Comparison of ENCODE assay signal across 8 cellular contexts in genomic region chr11:18321991-18322711, GRCh38. TPM values are rescaled to one million over a fixed set of nuclear protein-coding genes. Genes with fewer than 3 reads are reported as not detected.
DNase-seq lines count a peak whose midpoint lies in the region; ATAC-seq, FAIRE-seq and TF ChIP-seq lines count a peak whose summit lies in the region.

Gene GTF2H1 (plus strand): TSS chr11:18322567. CDS start chr11:18333075, 10,508 bp downstream.
Gene HPS5 (minus strand): TSS chr11:18322140. CDS start chr11:18317858, 4,282 bp downstream.

- H3K4me3 ChIP-seq in adrenal gland (peak within 1 kb of the TSS; percentile 64 to 89 (median 84)), heart left ventricle (peak within 1 kb of the TSS; percentile 52 to 93 (median 82)), upper lobe of left lung (peak within 1 kb of the TSS; percentile 63 to 93 (median 70))

- H3K27me3 ChIP-seq in adrenal gland (no peaks in the 10 kb centered on the region), heart left ventricle (no peaks in the 10 kb centered on the region), upper lobe of left lung (no peaks in the 10 kb centered on the region)

- CTCF ChIA-PET in T-cell (lab: Charles Lee) = interaction anchor here (0.5 to 2.2 kb wide), 8 partner anchors 12 to 399 kb away, joined by 3 to 10 read pairs (median 4); no protein-coding TSS in a partner anchor

- intact Hi-C loops in adrenal gland (cut with DNase I) = loop anchor here in 1 of 2 donors (10.0 kb wide), 2 partner anchors 73 to 203 kb away; partner anchors contain the start of genes LDHA and TSG101
- intact Hi-C loops in heart left ventricle (cut with DNase I) = loop anchor here (1.0 to 10.0 kb wide), 11 partner anchors 60 to 375 kb away; partner anchors contain the start of genes TSG101 (in 5 of the 10), SPTY2D1 (in 4 of the 10), LDHA (in 3 of the 10) and TMEM86A (in 1 of the 10)
- intact Hi-C loops in posterior cingulate gyrus (cut with DNase I) = loop anchor here (1.0 to 2.0 kb wide), 3 partner anchors 74 to 313 kb away; partner anchors contain the start of genes SPTY2D1 and TSG101

- peaks cover 77 to 82% (median 79%) of the 10 kb centered on the region in 3 donors for H3K4me1 Mint-ChIP-seq in T-cell

- peaks cover 0 to 7% of the 10 kb centered on the region in 2 donors for H3K36me3 ChIP-seq in adrenal gland (replicated peaks in 1 of 2)
- peaks cover 0 to 33% (median 14%) of the 10 kb centered on the region in 9 donors for H3K36me3 ChIP-seq in heart left ventricle
- H3K36me3 ChIP-seq in upper lobe of left lung = peaks cover 0 to 10% (median 2%) of the 10 kb centered on the region in 4 donors

- H3K27me3 Mint-ChIP-seq in T-cell = no peaks in the 10 kb centered on the region

- DNase-seq in GM12891 (ENCODE audit: insufficient read length, low spot score) (peak; percentile 85), NCI-H1436 treated with DMSO at 0.1 percent for 48 hours (lab: John Stamatoyannopoulos, UW) (peak; percentile 86), T-cell (peak; percentile 92 to 98 (median 96)), adrenal gland (peak; percentile 95 to 98 (median 98)), heart left ventricle (peak; percentile 95 to 97 (median 97)), posterior cingulate gyrus (peak; percentile 92 to 99 (median 96)), upper lobe of left lung (peak; percentile 97)

- peak within 1 kb of the TSS; percentile 100 for H3K27ac Mint-ChIP-seq in T-cell

- TF ChIP-seq CTCF in adrenal gland (IDR thresholded peaks at IDR 0.05) (no peak), heart left ventricle (IDR thresholded peaks at IDR 0.05) (no peak), upper lobe of left lung (IDR thresholded peaks at IDR 0.05) (peak in 3 of 6 experiments; percentile 15 to 40 (median 28))

- ATAC-seq in HG02840 (IDR thresholded peaks at IDR 0.05; ENCODE audit: low FRiP score, unreplicated experiment) (peak; percentile 93), T-cell (replicated peaks in 1 of 4) (peak; percentile 89 to 91 (median 90)), heart left ventricle (peak; percentile 96 to 99 (median 98)), upper lobe of left lung (ENCODE audit: low FRiP score in 2 of 2) (peak; percentile 98 to 99)

- peak within 1 kb of the TSS; percentile 97 to 99 (median 98) for H3K4me3 Mint-ChIP-seq in T-cell

- POLR2A ChIA-PET in T-cell (lab: Charles Lee) = interaction anchor here (0.6 to 3.6 kb wide), 10 partner anchors 10 to 311 kb away, joined by 3 to 53 read pairs (median 6); partner anchors contain the start of genes LDHA (in 2 of the 2), SPTY2D1 (in 1 of the 2) and TSG101 (in 1 of the 2)

- TF ChIP-seq POLR2A in GM12891 (IDR thresholded peaks at IDR 0.05; ENCODE audit: low read depth, low read length) = peak; percentile 98
- peak; percentile 90 to 97 for TF ChIP-seq POLR2A in adrenal gland (IDR thresholded peaks at IDR 0.05)
- peak in 1 of 2 donors; percentile 81 for TF ChIP-seq POLR2A in heart left ventricle (IDR thresholded peaks at IDR 0.05)
- TF ChIP-seq POLR2A in upper lobe of left lung (IDR thresholded peaks at IDR 0.05) = peak; percentile 28 to 97 (median 86)

- H3K9me3 Mint-ChIP-seq in T-cell = no peaks in the 10 kb centered on the region

- H3K27ac ChIP-seq in adrenal gland = peak within 1 kb of the TSS; percentile 91 to 99 (median 97)
- peak within 1 kb of the TSS; percentile 85 to 100 (median 95) for H3K27ac ChIP-seq in heart left ventricle
- H3K27ac ChIP-seq in upper lobe of left lung = peak within 1 kb of the TSS; percentile 95 to 97 (median 96)

- FAIRE-seq in GM12891 (lab: Jason Lieb, UNC) = peak; percentile 100

- peaks cover 37% of the 10 kb centered on the region for H3K36me3 Mint-ChIP-seq in T-cell

- 0 to 1% (median 0%) methylated on average over 7 to 61 of the region's 61 CpGs for WGBS in adrenal gland, 4 donors
- 0 to 1% (median 0%) methylated on average over 32 to 61 of the region's 61 CpGs for WGBS in heart left ventricle, 4 donors
- WGBS in upper lobe of left lung, 2 donors = 0 to 1% methylated on average over 22 to 32 of the region's 61 CpGs

- TF ChIP-seq EP300 in upper lobe of left lung (IDR thresholded peaks at IDR 0.05) = peak in 3 of 4 donors; percentile 64 to 98 (median 85)

- no peaks in the 10 kb centered on the region for H3K9me3 ChIP-seq in adrenal gland (replicated peaks in 1 of 3)
- no peaks in the 10 kb centered on the region for H3K9me3 ChIP-seq in heart left ventricle
- no peaks in the 10 kb centered on the region for H3K9me3 ChIP-seq in upper lobe of left lung

- H3K4me1 ChIP-seq in adrenal gland (replicated peaks in 1 of 2) = peaks cover 30 to 53% of the 10 kb centered on the region in 2 donors
- peaks cover 0 to 57% (median 35%) of the 10 kb centered on the region in 12 donors for H3K4me1 ChIP-seq in heart left ventricle
- H3K4me1 ChIP-seq in upper lobe of left lung = peaks cover 36 to 60% (median 41%) of the 10 kb centered on the region in 4 donors

TF ChIP-seq in GM12891, 5 proteins besides CTCF, POLR2A, EP300 and RAD21:
- TF ChIP-seq SPI1 (IDR thresholded peaks at IDR 0.05; ENCODE audit: low read depth, low read length) (peak; percentile 83), POLR2AphosphoS5 (IDR thresholded peaks at IDR 0.05; ENCODE audit: low read depth, low read length) (peak; percentile 99), TAF1 (IDR thresholded peaks at IDR 0.05; ENCODE audit: low read depth, low read length) (peak; percentile 95), POU2F2 (IDR thresholded peaks at IDR 0.05; ENCODE audit: low read depth, low read length) (peak; percentile 79; the same call in 1 of the 2 replicates), PAX5 (IDR thresholded peaks at IDR 0.05; ENCODE audit: insufficient read depth, low read length, severe bottlenecking) (no peak)

RNA-seq across cellular contexts. Expression of gene GTF2H1, which starts in this region (rescaled TPM):
- polyA plus RNA-seq in GM12891 (2012; ENCODE audit: low read depth, missing spikeins) = 22.0 TPM
- total RNA-seq in T-cell (10 to 100 TPM; 25.9 to 44.8 (median 37.5) TPM), adrenal gland (10 to 100 TPM; 34.5 to 86.4 (median 44.4) TPM), heart left ventricle (10 to 100 TPM; 19.8 to 37.2 (median 25.4) TPM), upper lobe of left lung (10 to 100 TPM; 22.8 to 52.7 (median 39.3) TPM)
- polyA plus RNA-seq in adrenal gland (10 to 100 TPM; 18.0 to 49.8 (median 24.7) TPM), heart left ventricle (10 to 100 TPM; 11.1 to 31.2 TPM)

RNA-seq across cellular contexts. Expression of gene HPS5, which starts in this region (rescaled TPM):
- polyA plus RNA-seq in GM12891 (2012; ENCODE audit: low read depth, missing spikeins) = 12.1 TPM
- total RNA-seq in T-cell = 10 to 100 TPM; 12.9 to 17.9 (median 14.3) TPM
- total RNA-seq in adrenal gland = 10 to 100 TPM; 12.1 to 49.3 (median 23.2) TPM
- polyA plus RNA-seq in adrenal gland = 10 to 100 TPM; 10.5 to 20.2 (median 11.3) TPM
- 10 to 100 TPM in 7 of 9 donors, 1 to 10 TPM in 2; 6.4 to 19.3 (median 12.5) TPM for total RNA-seq in heart left ventricle
- polyA plus RNA-seq in heart left ventricle = 1 to 10 TPM; 6.1 to 9.8 TPM
- 10 to 100 TPM; 18.6 to 40.9 (median 31.1) TPM for total RNA-seq in upper lobe of left lung

Comparison
In these comparisons a context has a peak if more than half of its experiments do, and no peak if none do; other contexts are left out.
1. Peak in every context shown above with its lines: DNase-seq, ATAC-seq, H3K4me3 ChIP-seq and H3K27ac ChIP-seq.